In genomic region chr12:120841525-120841924, GRCh38 we compare ENCODE assay signal across 21 cellular contexts.
DNase-seq lines count a peak whose midpoint lies in the region; ATAC-seq lines count a peak whose summit lies in the region.
"Had no signal": no experiment of that assay in that cellular context is flagged by ENCODE, and none has a peak within 500 bp of the region (broad histone marks: within the 10 kb centered on the region; RNA-seq: fewer than 3 reads in every experiment).

No MANE protein-coding gene starts in this region.

- in situ Hi-C loops in SK-MEL-5 (cut with HindIII; ENCODE audit: low pct_unique_long_range_greater_than_20kb, low sequenced_read_pairs), result no loop called here

- ATAC-seq in GM21825 (IDR thresholded peaks at IDR 0.05; ENCODE audit: unreplicated experiment), result no peak
- no peak for ATAC-seq in HG02759 (IDR thresholded peaks at IDR 0.05; ENCODE audit: unreplicated experiment)
- ATAC-seq: K562, PC-3 had no signal

- DNase-seq in COLO829 (ENCODE audit: low spot score) (peak; percentile 76), SK-MEL-5 (ENCODE audit: low read depth, low spot score) (peak; percentile 93), epidermal melanocyte (ENCODE audit: insufficient read length, low spot score) (peak; percentile 76), putamen (ENCODE audit: low spot score) (peak; percentile 69), NCI-H82 treated with DMSO at 0.1 percent for 48 hours (lab: John Stamatoyannopoulos, UW; ENCODE audit: unreplicated experiment) (no peak)
- no peak for DNase-seq in activated CD4-positive, CD25-positive, alpha-beta regulatory T cell (lab: John Stamatoyannopoulos, UW)
- DNase-seq: 8988T; BE2C; Caco-2; CD4-positive, CD25-positive, alpha-beta regulatory T cell; GOT3; NCI-H1105 treated with DMSO at 0.1 percent for 48 hours; NCI-H1694; NCI-H2107; NCI-H524; NCI-H82; PC-3; SIG-M5 had no signal

Comparison
In these comparisons a context has a peak if more than half of its experiments do, and no peak if none do; other contexts are left out.
1. DNase-seq: peak in COLO829 (single experiment), SK-MEL-5 (single experiment), epidermal melanocyte (single experiment) and putamen (single experiment); none in NCI-H82 treated with DMSO at 0.1 percent for 48 hours (single experiment) and activated CD4-positive, CD25-positive, alpha-beta regulatory T cell (0 of 4).